In the genomic region with DNA sequence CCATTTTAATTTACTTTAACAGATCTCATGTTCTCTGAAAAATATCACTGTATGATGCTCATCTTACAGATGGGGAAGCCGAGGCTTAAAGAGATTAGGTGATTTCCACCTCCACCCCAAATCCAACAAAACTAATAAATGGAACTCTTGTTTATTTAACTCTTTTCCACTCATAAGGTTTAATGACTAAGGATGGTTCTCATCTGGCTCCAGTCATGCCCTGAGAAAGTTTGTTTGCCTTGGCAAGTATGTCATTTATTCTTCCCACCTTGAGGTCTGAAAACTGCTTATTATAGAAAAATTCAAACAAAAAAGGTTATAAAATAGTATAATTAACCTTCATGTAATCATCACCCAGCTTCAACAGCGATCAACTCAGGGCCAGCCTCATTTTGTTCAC, we compare ENCODE assay signal across 1 cellular context.
TF ChIP-seq lines count a peak whose summit lies in the region.

No MANE protein-coding gene starts in this region.

TF ChIP-seq in IMR-90, 13 proteins besides CTCF, POLR2A, EP300 and RAD21:
- no peak for TF ChIP-seq MAFK (IDR thresholded peaks at IDR 0.05; ENCODE audit: low read depth, low read length)
- no peak for TF ChIP-seq MAZ (IDR thresholded peaks at IDR 0.05; ENCODE audit: borderline replicate concordance, low read depth, low read length)
- TF ChIP-seq NFE2L2 (IDR thresholded peaks at IDR 0.05; ENCODE audit: low read depth, low read length): no peak
- TF ChIP-seq RCOR1 (IDR thresholded peaks at IDR 0.05; ENCODE audit: insufficient replicate concordance, low read length): no peak
- TF ChIP-seq CEBPB (IDR thresholded peaks at IDR 0.05; ENCODE audit: low read depth, low read length): no peak
- TF ChIP-seq BHLHE40 (IDR thresholded peaks at IDR 0.05; ENCODE audit: low read depth, low read length): no peak
- TF ChIP-seq FOS (IDR thresholded peaks at IDR 0.05; ENCODE audit: low read depth, low read length): no peak
- no peak for TF ChIP-seq SMC3 (IDR thresholded peaks at IDR 0.05; ENCODE audit: low read depth, low read length)
